Comparison of ENCODE assay signal across 20 cellular contexts in the genomic region with DNA sequence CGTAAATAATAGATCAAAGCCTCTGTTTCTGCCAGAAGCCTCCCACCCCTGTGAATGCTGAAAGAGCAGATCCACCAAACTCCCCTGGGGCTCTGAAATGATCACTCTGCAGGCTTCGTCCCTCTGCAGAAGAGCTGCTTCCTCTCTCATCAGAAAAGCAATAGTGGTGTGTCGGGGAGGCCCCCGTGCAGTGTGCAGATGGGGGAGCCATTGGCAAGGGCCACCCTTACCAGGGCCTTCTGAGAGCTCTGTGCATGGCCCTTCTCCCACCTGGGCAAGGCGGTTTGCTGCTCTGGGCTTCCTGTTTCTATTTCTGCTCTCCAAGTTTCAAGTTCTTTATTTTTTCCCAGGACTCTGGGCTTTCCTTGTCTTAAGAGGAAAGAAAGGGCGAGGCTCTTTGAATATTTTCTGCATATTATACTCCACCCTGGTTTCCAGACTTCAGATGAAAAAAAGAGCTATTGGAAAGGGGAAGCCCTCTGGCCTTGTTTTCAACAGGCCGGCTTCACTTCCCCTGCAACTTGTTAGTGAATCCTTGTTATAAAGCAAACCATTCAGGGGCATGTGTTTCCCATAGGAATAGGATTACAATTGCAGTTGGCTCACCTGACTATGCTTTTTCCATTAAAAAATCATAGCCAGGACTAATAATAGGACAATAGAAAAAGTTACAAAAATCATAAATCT.
A peak's percentile ranks its signal among the peaks of the same experiment; 100 is the strongest.
DNase-seq lines count a peak whose midpoint lies in the region; ATAC-seq and TF ChIP-seq lines count a peak whose summit lies in the region.
"Had no signal": no experiment of that assay in that cellular context is flagged by ENCODE, and none has a peak within 500 bp of the region (broad histone marks: within the 10 kb centered on the region; RNA-seq: fewer than 3 reads in every experiment).

No MANE protein-coding gene starts in this region.

- no peaks in the 10 kb centered on the region for H3K9me3 Mint-ChIP-seq in CD8-positive, alpha-beta T cell
- H3K9me3 Mint-ChIP-seq: activated naive CD8-positive, alpha-beta T cell treated with anti-CD3 and anti-CD28 coated beads for 36 hours; activated T-cell treated with anti-CD3 and anti-CD28 coated beads, Interleukin-2, amount 50 U/mL, for 4 hours had no signal

- CTCF ChIA-PET in CD8-positive, alpha-beta T cell (lab: Charles Lee), result no interaction called here

- TF ChIP-seq CTCF in NB4 (IDR thresholded peaks at IDR 0.05; ENCODE audit: low read depth, low read length), result no peak
- no peak for TF ChIP-seq CTCF in CD8-positive, alpha-beta T cell (IDR thresholded peaks at IDR 0.05)

- H3K27ac Mint-ChIP-seq in CD8-positive, alpha-beta T cell, result no peak overlapping the region
- H3K27ac Mint-ChIP-seq: activated naive CD8-positive, alpha-beta T cell treated with anti-CD3 and anti-CD28 coated beads for 36 hours had no signal

- POLR2A ChIA-PET in CD8-positive, alpha-beta T cell (lab: Charles Lee), result no interaction called here

- DNase-seq in ELF-1 (ENCODE audit: low read depth, low spot score) (peak; percentile 68), NB4 (ENCODE audit: low read depth) (peak; percentile 11), left ventricle myocardium superior (no peak), pons (ENCODE audit: low spot score) (peak; percentile 26), GM23248 (no peak)
- no peak for DNase-seq in CD8-positive, alpha-beta T cell
- DNase-seq in activated naive CD4-positive, alpha-beta T cell treated with anti-CD3 and anti-CD28 coated beads, Interleukin-2, amount 50 U/mL, for 16 hours, result no peak
- DNase-seq: activated CD4-positive, alpha-beta T cell treated with anti-CD3 and anti-CD28 coated beads, Interleukin-2, amount 50 U/mL, for 48 hours; activated naive CD8-positive, alpha-beta T cell treated with anti-CD3 and anti-CD28 coated beads for 36 hours; activated T-cell treated with anti-CD3 and anti-CD28 coated beads, Interleukin-2, amount 50 U/mL, for 4 hours; dorsolateral prefrontal cortex; head of caudate nucleus; NCI-H2107; sigmoid colon; T-helper 1 cell had no signal

- H3K27me3 ChIP-seq in GM23248 (replicated peaks; ENCODE audit: insufficient read depth), result no peaks in the 10 kb centered on the region
- H3K27me3 ChIP-seq in CD8-positive, alpha-beta T cell (ENCODE audit: insufficient read depth, low read length), result no peaks in the 10 kb centered on the region
- H3K27me3 ChIP-seq: neutrophil, sigmoid colon had no signal

- H3K4me3 ChIP-seq in NB4 (ENCODE audit: low read depth, low read length) (no peak overlapping the region), GM23248 (no peak overlapping the region)
- H3K4me3 ChIP-seq in CD8-positive, alpha-beta T cell (ENCODE audit: low read depth, low read length), result no peak overlapping the region
- H3K4me3 ChIP-seq: dorsolateral prefrontal cortex, sigmoid colon had no signal

- H3K4me1 ChIP-seq in GM23248 (ENCODE audit: insufficient read depth), result no peaks in the 10 kb centered on the region
- no peaks in the 10 kb centered on the region for H3K4me1 ChIP-seq in CD8-positive, alpha-beta T cell (ENCODE audit: insufficient read depth, low read length)
- H3K4me1 ChIP-seq: sigmoid colon had no signal

- H3K9me3 ChIP-seq in GM23248 (ENCODE audit: low read depth), result no peaks in the 10 kb centered on the region
- H3K9me3 ChIP-seq in CD8-positive, alpha-beta T cell (ENCODE audit: low read length), result no peaks in the 10 kb centered on the region
- H3K9me3 ChIP-seq: neutrophil, sigmoid colon had no signal

- TF ChIP-seq POLR2A in NB4 (IDR thresholded peaks at IDR 0.05; ENCODE audit: extremely low read depth, insufficient read length), result no peak

- no peaks in the 10 kb centered on the region for H3K36me3 Mint-ChIP-seq in CD8-positive, alpha-beta T cell
- H3K36me3 Mint-ChIP-seq: activated naive CD8-positive, alpha-beta T cell treated with anti-CD3 and anti-CD28 coated beads for 36 hours had no signal

- no peak overlapping the region for H3K4me3 Mint-ChIP-seq in CD8-positive, alpha-beta T cell
- H3K4me3 Mint-ChIP-seq: activated naive CD8-positive, alpha-beta T cell treated with anti-CD3 and anti-CD28 coated beads for 36 hours; activated T-cell treated with anti-CD3 and anti-CD28 coated beads, Interleukin-2, amount 50 U/mL, for 4 hours had no signal

- H4K20me1 ChIP-seq in GM23248 (ENCODE audit: insufficient read depth), result no peaks in the 10 kb centered on the region

- peak; percentile 72 for ATAC-seq in left ventricle myocardium superior
- ATAC-seq in CD8-positive, alpha-beta T cell, result no peak
- no peak for ATAC-seq in GM19324 (IDR thresholded peaks at IDR 0.05; ENCODE audit: low FRiP score, unreplicated experiment)
- ATAC-seq: activated T-cell treated with anti-CD3 and anti-CD28 coated beads, Interleukin-2, amount 50 U/mL, for 4 hours; esophagus mucosa had no signal

- no peak overlapping the region for H2AFZ ChIP-seq in GM23248

- no peaks in the 10 kb centered on the region for H3F3A ChIP-seq in GM23248 (ENCODE audit: insufficient read depth)

- no peak overlapping the region for H3K4me2 ChIP-seq in GM23248 (ENCODE audit: unreplicated experiment)

- WGBS in GM23248 (ENCODE audit: low coverage in 1 of 2, low lambda C conversion rate in 2 of 2, missing lambda C conversion rate in 2 of 2), 2 experiments, result 3 to 8% methylated on average over 7 of the region's 7 CpGs

- H3K27me3 Mint-ChIP-seq in CD8-positive, alpha-beta T cell (ENCODE audit: low read depth), result peaks cover 25% of the 10 kb centered on the region

- no peaks in the 10 kb centered on the region for H3K9me2 ChIP-seq in GM23248 (ENCODE audit: insufficient read depth)

- intact Hi-C loops in left ventricle myocardium superior (cut with micrococcal nuclease), result no loop called here
- intact Hi-C loops in CD8-positive, alpha-beta T cell (cut with DNase I, micrococcal nuclease), result no loop called here

- no peaks in the 10 kb centered on the region for H3K79me2 ChIP-seq in GM23248 (ENCODE audit: insufficient read depth)

- H3K4me1 Mint-ChIP-seq in CD8-positive, alpha-beta T cell (ENCODE audit: low read depth), result no peaks in the 10 kb centered on the region
- H3K4me1 Mint-ChIP-seq: activated naive CD8-positive, alpha-beta T cell treated with anti-CD3 and anti-CD28 coated beads for 36 hours had no signal

- no peak overlapping the region for H3K27ac ChIP-seq in GM23248
- no peak overlapping the region for H3K27ac ChIP-seq in CD8-positive, alpha-beta T cell (ENCODE audit: low read depth, low read length)
- H3K27ac ChIP-seq: dorsolateral prefrontal cortex, neutrophil, RWPE1, sigmoid colon, VCaP had no signal

- H3K36me3 ChIP-seq in GM23248 (ENCODE audit: low read depth), result no peaks in the 10 kb centered on the region
- H3K36me3 ChIP-seq in CD8-positive, alpha-beta T cell (ENCODE audit: insufficient read depth, low read length), result no peaks in the 10 kb centered on the region
- H3K36me3 ChIP-seq: neutrophil, sigmoid colon had no signal

- in situ Hi-C loops in GM23248 (cut with MboI), result no loop called here

- no peak overlapping the region for H3K9ac ChIP-seq in GM23248

Comparison
In these comparisons a context has a peak if more than half of its experiments do, and no peak if none do; other contexts are left out.
1. DNase-seq: peak in ELF-1 (single experiment), NB4 (single experiment) and pons (single experiment); none in left ventricle myocardium superior (single experiment), GM23248 (single experiment), CD8-positive, alpha-beta T cell (0 of 7) and activated naive CD4-positive, alpha-beta T cell treated with anti-CD3 and anti-CD28 coated beads, Interleukin-2, amount 50 U/mL, for 16 hours (single experiment).